In the genomic region with DNA sequence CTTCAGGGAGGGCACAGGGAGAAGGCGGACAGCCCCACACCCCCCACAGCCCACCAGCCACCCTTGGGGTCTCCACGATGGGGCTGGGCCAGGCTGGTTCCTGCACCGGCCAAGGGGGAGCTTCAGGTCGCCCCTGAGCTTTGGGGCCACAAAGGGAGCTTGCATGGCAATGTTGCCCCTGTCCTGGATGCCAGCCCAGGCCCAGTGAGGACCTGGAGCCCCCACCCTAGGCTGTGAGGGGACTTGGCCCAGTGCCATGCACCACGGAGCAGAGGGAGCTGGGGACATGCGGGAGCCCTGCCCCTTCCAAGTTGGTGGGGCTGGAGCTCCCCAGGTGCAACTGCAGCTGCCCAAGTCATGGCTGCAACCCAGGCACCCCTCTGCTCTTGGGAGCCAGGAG, we compare ENCODE assay signal across 29 cellular contexts. TPM values are rescaled to one million over a fixed set of nuclear protein-coding genes. Genes with fewer than 3 reads are reported as not detected.
"Had no signal": no experiment of that assay in that cellular context is flagged by ENCODE, and none has a peak within 500 bp of the region (broad histone marks: within the 10 kb centered on the region; RNA-seq: fewer than 3 reads in every experiment).

No MANE protein-coding gene starts in this region.

- H2AFZ ChIP-seq: hepatocyte, neural progenitor cell had no signal

- H3K4me2 ChIP-seq: hepatocyte, neural progenitor cell had no signal

- H3K4me3 ChIP-seq: body of pancreas, colonic mucosa, esophagus squamous epithelium, hepatocyte, lower lobe of right lung, neural progenitor cell, sigmoid colon, tibial nerve had no signal

- H3K79me2 ChIP-seq: hepatocyte had no signal

- H3K4me1 ChIP-seq: body of pancreas, colonic mucosa, esophagus squamous epithelium, lower lobe of right lung, sigmoid colon, tibial nerve had no signal

- H3K27ac ChIP-seq: body of pancreas, colonic mucosa, epithelial cell of prostate, esophagus squamous epithelium, hepatocyte, lower lobe of right lung, neural progenitor cell, sigmoid colon, tibial nerve, VCaP had no signal

- ATAC-seq: activated CD4-positive, CD25-positive, alpha-beta regulatory T cell treated with anti-CD3 and anti-CD28 coated beads, Interleukin-2, amount 50 U/mL, for 24 hours; body of pancreas; left colon; natural killer cell; stimulated activated naive B cell treated with anti-CD40 and anti-IgM and Interleukin-4, amounts not matched to agents 10 μg/mL and 1 μg/mL and 100 μg/mL, for 72 hours had no signal

- H3K36me3 ChIP-seq: colonic mucosa, esophagus squamous epithelium, lower lobe of right lung, neural progenitor cell, sigmoid colon had no signal

- DNase-seq: activated CD4-positive, alpha-beta T cell treated with anti-CD3 and anti-CD28 coated beads for 48 hours; activated CD4-positive, alpha-beta T cell treated with anti-CD3 and anti-CD28 coated beads, Interleukin-2, amount 50 U/mL, for 48 hours; activated CD8-positive, alpha-beta memory T cell treated with anti-CD3 and anti-CD28 coated beads for 24 hours; activated effector memory CD4-positive, alpha-beta T cell treated with Interleukin-2 at 50 U/mL for 16 hours; activated naive CD4-positive, alpha-beta T cell treated with Interleukin-2 at 50 U/mL for 16 hours; anterior cingulate cortex; body of pancreas; cerebellar nuclear complex; colonic mucosa; effector CD8-positive, alpha-beta T cell; esophagus squamous epithelium; foreskin melanocyte; islet precursor cell; left colon; lower lobe of right lung; mesenchymal stem cell; natural killer cell; sigmoid colon; small intestine; stimulated activated CD4-positive, alpha-beta T cell treated with anti-CD3 and anti-CD28 coated beads, Interleukin-1b, Interleukin-23, amount 100 ng/mL, for 48 hours; stimulated activated naive B cell treated with anti-CD40 and anti-IgM and Interleukin-4, amounts not matched to agents 10 μg/mL and 1 μg/mL and 100 μg/mL, for 72 hours; T-helper 1 cell had no signal

- H3K27me3 ChIP-seq: body of pancreas, colonic mucosa, esophagus squamous epithelium, hepatocyte, neural progenitor cell, sigmoid colon, tibial nerve had no signal

- H3K9me3 ChIP-seq: body of pancreas, colonic mucosa, esophagus squamous epithelium, lower lobe of right lung, sigmoid colon, tibial nerve had no signal

RNA-seq across cellular contexts. Expression of a gene that starts 50.5 kb away (rescaled TPM):
- total RNA-seq: body of pancreas, colonic mucosa, esophagus squamous epithelium, hepatocyte, left colon, lower lobe of right lung, natural killer cell, posterior vena cava, sigmoid colon had no signal
